16 cellular contexts compared by ENCODE assay signal in the genomic region with DNA sequence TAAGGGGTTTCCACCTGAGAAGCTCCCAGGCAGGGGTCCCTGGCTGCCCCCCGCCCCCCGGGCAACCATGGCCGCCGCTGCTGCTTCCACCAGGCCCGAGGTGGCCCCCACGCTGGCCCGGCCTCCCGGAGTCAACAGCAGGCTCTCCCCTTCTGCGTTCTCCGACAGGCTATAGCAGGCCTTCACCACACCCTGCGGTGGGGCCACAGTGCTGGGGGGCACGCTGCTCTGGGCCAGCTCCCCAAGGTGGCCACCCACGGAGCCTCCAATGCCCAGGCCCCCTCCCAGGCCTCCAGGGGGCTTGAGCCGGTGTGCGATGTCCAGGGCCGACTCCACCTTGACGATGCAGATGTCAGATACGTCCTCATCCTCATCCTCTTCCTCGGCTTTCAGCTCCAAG.
"Had no signal": no experiment of that assay in that cellular context is flagged by ENCODE, and none has a peak within 500 bp of the region (broad histone marks: within the 10 kb centered on the region; RNA-seq: fewer than 3 reads in every experiment).

No MANE protein-coding gene starts in this region.

- H3K27ac ChIP-seq: heart left ventricle, parathyroid adenoma, prostate gland, vagina had no signal

- H2AFZ ChIP-seq: parathyroid adenoma had no signal

- H3K4me1 ChIP-seq: parathyroid adenoma, prostate gland, vagina had no signal

- H3K9ac ChIP-seq: parathyroid adenoma had no signal

- DNase-seq: cerebellar nuclear complex; effector CD4-positive, alpha-beta T cell; endodermal cell; heart left ventricle; islet precursor cell; occipital lobe; stimulated activated CD4-positive, alpha-beta T cell treated with anti-CD3 and anti-CD28 coated beads, Interleukin-2, amount 100 ng/mL, for 24 hours; stimulated activated CD4-positive, alpha-beta T cell treated with anti-CD3 and anti-CD28 coated beads, Interleukin-4, amount 100 ng/mL, for 4 hours; stimulated activated naive B cell treated with anti-CD40 and anti-IgM and Interleukin-4, amounts not matched to agents 10 μg/mL and 1 μg/mL and 100 μg/mL, for 72 hours; trophoblast cell had no signal

- H3K4me3 ChIP-seq: heart left ventricle, prostate gland, vagina had no signal

- ATAC-seq: stimulated activated naive B cell treated with anti-CD40 and anti-IgM and Interleukin-4, amounts not matched to agents 10 μg/mL and 1 μg/mL and 100 μg/mL, for 72 hours had no signal

- H3K9me3 ChIP-seq: prostate gland, vagina had no signal

- H3K27me3 ChIP-seq: heart left ventricle, vagina had no signal

- FAIRE-seq: colon, endothelial cell of umbilical vein, frontal cortex had no signal
